Comparison of ENCODE assay signal across 1 cellular context in the genomic region with DNA sequence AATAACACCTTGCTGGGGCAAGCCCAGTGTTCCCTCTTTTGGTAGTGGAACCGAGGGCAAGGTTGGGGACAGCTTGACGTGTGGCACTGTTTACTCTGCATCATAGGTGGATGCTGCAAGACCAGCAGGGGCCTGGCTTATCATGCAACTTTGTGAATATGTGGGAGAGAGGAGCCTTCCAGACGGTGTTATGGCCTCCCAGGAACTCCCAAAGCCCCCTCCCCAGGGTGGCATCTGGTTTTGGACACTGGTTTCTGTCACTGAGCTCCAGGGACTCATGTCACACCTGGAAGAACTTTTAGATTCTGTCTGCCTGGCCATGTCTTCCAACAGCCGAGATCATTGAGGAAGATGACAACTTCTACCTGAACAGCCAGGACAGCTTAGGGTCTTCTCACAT.
A peak's percentile ranks its signal among the peaks of the same experiment; 100 is the strongest.
TF ChIP-seq lines count a peak whose summit lies in the region.

No MANE protein-coding gene starts in this region.

TF ChIP-seq in K562, 482 proteins besides CTCF, POLR2A, EP300 and RAD21:
- TF ChIP-seq ATF6 (CRISPR knock-in tag; IDR thresholded peaks at IDR 0.05) (0 out of 2 replicates have a peak, but pooled peaks have one; percentile 2), PRPF4 (IDR thresholded peaks at IDR 0.05; ENCODE audit: insufficient read depth, low read depth, low read length, poor library complexity, severe bottlenecking) (no peak), MCM5 (IDR thresholded peaks at IDR 0.05; ENCODE audit: low read depth) (no peak), ZNF609 (CRISPR knock-in tag; IDR thresholded peaks at IDR 0.05; ENCODE audit: borderline replicate concordance) (no peak), ZNF408 (CRISPR knock-in tag; IDR thresholded peaks at IDR 0.05; ENCODE audit: low read depth) (no peak), MYC (IDR thresholded peaks at IDR 0.05; ENCODE audit: low read depth, low read length) (no peak), MYC (CRISPR knock-in tag; IDR thresholded peaks at IDR 0.05; ENCODE audit: borderline replicate concordance, low read depth) (no peak), SIN3B (IDR thresholded peaks at IDR 0.05; ENCODE audit: low read depth) (no peak)
